28 cellular contexts compared by ENCODE assay signal in the genomic region with DNA sequence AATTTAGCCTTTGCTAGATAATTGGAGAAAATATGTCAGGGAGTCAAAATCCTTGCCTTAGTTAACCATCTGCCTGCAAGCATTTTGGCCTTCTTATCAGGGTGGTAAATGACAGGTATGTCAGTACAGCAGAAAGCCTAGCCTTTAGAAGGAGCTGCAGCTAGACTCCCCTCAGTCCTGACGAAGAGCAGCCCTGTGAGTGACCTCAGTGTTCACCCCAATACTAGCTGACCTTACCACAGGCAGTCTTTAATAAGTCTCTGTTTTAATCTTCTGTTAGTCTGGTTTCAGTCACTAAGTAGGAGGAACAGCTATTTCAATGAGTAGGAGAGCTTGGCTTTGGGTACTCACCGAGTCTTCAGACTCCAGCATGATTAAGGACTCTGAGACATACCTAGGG.
"Had no signal": no experiment of that assay in that cellular context is flagged by ENCODE, and none has a peak within 500 bp of the region (broad histone marks: within the 10 kb centered on the region; RNA-seq: fewer than 3 reads in every experiment).

No MANE protein-coding gene starts in this region.

- H2AFZ ChIP-seq: neural progenitor cell had no signal

- H3K27me3 ChIP-seq: neural progenitor cell, neutrophil, ovary, stomach, suprapubic skin, tibial artery, uterus had no signal

- H3K4me3 ChIP-seq: left ventricle myocardium inferior, lung, neural progenitor cell, ovary, prostate gland, skin epidermis, stomach, suprapubic skin, thoracic aorta, tibial artery, uterus had no signal

- ATAC-seq: natural killer cell; right cardiac atrium; sciatic nerve; stimulated activated naive CD8-positive, alpha-beta T cell treated with anti-CD3 and anti-CD28 coated beads, Interleukin-15, Interleukin-2, amounts not matched to agents 100 U/mL and 50 U/mL, for 24 hours had no signal

- H3K36me3 ChIP-seq: left ventricle myocardium inferior, neural progenitor cell, neutrophil, ovary, prostate gland, stomach, suprapubic skin, thoracic aorta, tibial artery, uterus had no signal

- H3K4me1 ChIP-seq: left ventricle myocardium inferior, neural progenitor cell, prostate gland, stomach, suprapubic skin, tibial artery, uterus had no signal

- H3K27ac ChIP-seq: left ventricle myocardium inferior, neural progenitor cell, neutrophil, ovary, prostate gland, skin epidermis, stomach, suprapubic skin, thoracic aorta, tibial artery, uterus had no signal

- H3K4me2 ChIP-seq: neural progenitor cell had no signal

- H3K9me3 ChIP-seq: neutrophil, ovary, prostate gland, suprapubic skin, thoracic aorta, tibial artery, uterus had no signal

- DNase-seq: hypothalamus; immature natural killer cell; left ventricle myocardium inferior; naive B cell; natural killer cell; nephron progenitor cell; occipital lobe; ovary; posterior cingulate gyrus; retina; right cardiac atrium; stimulated activated CD4-positive, alpha-beta T cell treated with anti-CD3 and anti-CD28 coated beads, Interleukin-12 subunit alpha, Interleukin-12 subunit beta, amount 100 ng/mL, for 4 hours; stimulated activated CD4-positive, alpha-beta T cell treated with anti-CD3 and anti-CD28 coated beads, Interleukin-15, amount 100 ng/mL, for 24 hours; stimulated activated CD4-positive, alpha-beta T cell treated with anti-CD3 and anti-CD28 coated beads, Interleukin-2, amount 100 ng/mL, for 24 hours; stimulated activated CD4-positive, alpha-beta T cell treated with anti-CD3 and anti-CD28 coated beads, Interleukin-4, amount 100 ng/mL, for 1 hour; stimulated activated naive B cell treated with anti-CD40 and anti-IgM and Interleukin-4, amounts not matched to agents 10 μg/mL and 1 μg/mL and 100 μg/mL, for 72 hours; stimulated activated naive CD8-positive, alpha-beta T cell treated with anti-CD3 and anti-CD28 coated beads, Interleukin-15, Interleukin-2, amounts not matched to agents 100 U/mL and 50 U/mL, for 24 hours; stomach; tibial artery; uterus had no signal

- H3K9ac ChIP-seq: neural progenitor cell had no signal
